Comparison of ENCODE assay signal across 1 cellular context in the genomic region with DNA sequence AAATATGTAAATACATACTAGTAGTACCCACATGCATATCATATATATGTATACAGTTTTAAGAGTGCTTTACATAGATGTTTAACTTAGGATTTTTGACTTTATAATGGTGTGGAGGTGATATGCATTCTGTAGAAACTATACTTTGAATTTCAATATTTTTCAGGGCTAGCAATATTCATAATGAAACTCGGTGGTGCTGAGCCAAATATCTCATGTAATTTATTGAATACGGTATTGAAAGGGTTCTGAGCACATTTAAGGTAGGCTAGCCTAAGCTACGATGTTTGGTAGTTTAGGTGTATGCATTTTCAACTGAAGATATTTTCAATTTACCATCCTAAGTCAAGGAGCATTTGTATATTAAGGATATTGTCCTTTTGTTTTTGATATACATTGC.
TF ChIP-seq lines count a peak whose summit lies in the region.

No MANE protein-coding gene starts in this region.

TF ChIP-seq in GM23338, 12 proteins besides CTCF, POLR2A, EP300 and RAD21:
- TF ChIP-seq, protein P1, sequence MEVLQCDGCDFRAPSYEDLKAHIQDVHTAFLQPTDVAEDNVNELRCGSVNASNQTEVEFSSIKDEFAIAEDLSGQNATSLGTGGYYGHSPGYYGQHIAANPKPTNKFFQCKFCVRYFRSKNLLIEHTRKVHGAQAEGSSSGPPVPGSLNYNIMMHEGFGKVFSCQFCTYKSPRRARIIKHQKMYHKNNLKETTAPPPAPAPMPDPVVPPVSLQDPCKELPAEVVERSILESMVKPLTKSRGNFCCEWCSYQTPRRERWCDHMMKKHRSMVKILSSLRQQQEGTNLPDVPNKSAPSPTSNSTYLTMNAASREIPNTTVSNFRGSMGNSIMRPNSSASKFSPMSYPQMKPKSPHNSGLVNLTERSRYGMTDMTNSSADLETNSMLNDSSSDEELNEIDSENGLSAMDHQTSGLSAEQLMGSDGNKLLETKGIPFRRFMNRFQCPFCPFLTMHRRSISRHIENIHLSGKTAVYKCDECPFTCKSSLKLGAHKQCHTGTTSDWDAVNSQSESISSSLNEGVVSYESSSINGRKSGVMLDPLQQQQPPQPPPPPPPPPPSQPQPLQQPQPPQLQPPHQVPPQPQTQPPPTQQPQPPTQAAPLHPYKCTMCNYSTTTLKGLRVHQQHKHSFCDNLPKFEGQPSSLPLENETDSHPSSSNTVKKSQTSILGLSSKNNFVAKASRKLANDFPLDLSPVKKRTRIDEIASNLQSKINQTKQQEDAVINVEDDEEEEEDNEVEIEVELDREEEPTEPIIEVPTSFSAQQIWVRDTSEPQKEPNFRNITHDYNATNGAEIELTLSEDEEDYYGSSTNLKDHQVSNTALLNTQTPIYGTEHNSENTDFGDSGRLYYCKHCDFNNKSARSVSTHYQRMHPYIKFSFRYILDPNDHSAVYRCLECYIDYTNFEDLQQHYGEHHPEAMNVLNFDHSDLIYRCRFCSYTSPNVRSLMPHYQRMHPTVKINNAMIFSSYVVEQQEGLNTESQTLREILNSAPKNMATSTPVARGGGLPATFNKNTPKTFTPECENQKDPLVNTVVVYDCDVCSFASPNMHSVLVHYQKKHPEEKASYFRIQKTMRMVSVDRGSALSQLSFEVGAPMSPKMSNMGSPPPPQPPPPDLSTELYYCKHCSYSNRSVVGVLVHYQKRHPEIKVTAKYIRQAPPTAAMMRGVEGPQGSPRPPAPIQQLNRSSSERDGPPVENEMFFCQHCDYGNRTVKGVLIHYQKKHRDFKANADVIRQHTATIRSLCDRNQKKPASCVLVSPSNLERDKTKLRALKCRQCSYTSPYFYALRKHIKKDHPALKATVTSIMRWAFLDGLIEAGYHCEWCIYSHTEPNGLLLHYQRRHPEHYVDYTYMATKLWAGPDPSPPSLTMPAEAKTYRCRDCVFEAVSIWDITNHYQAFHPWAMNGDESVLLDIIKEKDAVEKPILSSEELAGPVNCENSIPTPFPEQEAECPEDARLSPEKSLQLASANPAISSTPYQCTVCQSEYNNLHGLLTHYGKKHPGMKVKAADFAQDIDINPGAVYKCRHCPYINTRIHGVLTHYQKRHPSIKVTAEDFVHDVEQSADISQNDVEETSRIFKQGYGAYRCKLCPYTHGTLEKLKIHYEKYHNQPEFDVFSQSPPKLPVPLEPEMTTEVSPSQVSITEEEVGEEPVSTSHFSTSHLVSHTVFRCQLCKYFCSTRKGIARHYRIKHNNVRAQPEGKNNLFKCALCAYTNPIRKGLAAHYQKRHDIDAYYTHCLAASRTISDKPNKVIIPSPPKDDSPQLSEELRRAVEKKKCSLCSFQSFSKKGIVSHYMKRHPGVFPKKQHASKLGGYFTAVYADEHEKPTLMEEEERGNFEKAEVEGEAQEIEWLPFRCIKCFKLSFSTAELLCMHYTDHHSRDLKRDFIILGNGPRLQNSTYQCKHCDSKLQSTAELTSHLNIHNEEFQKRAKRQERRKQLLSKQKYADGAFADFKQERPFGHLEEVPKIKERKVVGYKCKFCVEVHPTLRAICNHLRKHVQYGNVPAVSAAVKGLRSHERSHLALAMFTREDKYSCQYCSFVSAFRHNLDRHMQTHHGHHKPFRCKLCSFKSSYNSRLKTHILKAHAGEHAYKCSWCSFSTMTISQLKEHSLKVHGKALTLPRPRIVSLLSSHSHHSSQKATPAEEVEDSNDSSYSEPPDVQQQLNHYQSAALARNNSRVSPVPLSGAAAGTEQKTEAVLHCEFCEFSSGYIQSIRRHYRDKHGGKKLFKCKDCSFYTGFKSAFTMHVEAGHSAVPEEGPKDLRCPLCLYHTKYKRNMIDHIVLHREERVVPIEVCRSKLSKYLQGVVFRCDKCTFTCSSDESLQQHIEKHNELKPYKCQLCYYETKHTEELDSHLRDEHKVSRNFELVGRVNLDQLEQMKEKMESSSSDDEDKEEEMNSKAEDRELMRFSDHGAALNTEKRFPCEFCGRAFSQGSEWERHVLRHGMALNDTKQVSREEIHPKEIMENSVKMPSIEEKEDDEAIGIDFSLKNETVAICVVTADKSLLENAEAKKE (CRISPR knock-in tag; IDR thresholded peaks at IDR 0.05) = no peak
- TF ChIP-seq CREB1 (CRISPR knock-in tag; IDR thresholded peaks at IDR 0.05; ENCODE audit: low read depth) (no peak), JUNB (IDR thresholded peaks at IDR 0.05; ENCODE audit: unreplicated experiment) (no peak), ETS1 (IDR thresholded peaks at IDR 0.05) (no peak), EZH2 (IDR thresholded peaks at IDR 0.05; ENCODE audit: low read depth, unreplicated experiment) (no peak), ZNF114 (CRISPR knock-in tag; IDR thresholded peaks at IDR 0.05) (no peak), POLR2AphosphoS5 (IDR thresholded peaks at IDR 0.05; ENCODE audit: low read depth) (no peak), EZH2phosphoT487 (IDR thresholded peaks at IDR 0.05; ENCODE audit: unreplicated experiment) (no peak), NANOG (IDR thresholded peaks at IDR 0.05; ENCODE audit: borderline replicate concordance) (no peak), STAT1 (IDR thresholded peaks at IDR 0.05; ENCODE audit: unreplicated experiment) (no peak), ZNF331 (CRISPR knock-in tag; IDR thresholded peaks at IDR 0.05; ENCODE audit: low read depth) (no peak)
- TF ChIP-seq, protein P2, sequence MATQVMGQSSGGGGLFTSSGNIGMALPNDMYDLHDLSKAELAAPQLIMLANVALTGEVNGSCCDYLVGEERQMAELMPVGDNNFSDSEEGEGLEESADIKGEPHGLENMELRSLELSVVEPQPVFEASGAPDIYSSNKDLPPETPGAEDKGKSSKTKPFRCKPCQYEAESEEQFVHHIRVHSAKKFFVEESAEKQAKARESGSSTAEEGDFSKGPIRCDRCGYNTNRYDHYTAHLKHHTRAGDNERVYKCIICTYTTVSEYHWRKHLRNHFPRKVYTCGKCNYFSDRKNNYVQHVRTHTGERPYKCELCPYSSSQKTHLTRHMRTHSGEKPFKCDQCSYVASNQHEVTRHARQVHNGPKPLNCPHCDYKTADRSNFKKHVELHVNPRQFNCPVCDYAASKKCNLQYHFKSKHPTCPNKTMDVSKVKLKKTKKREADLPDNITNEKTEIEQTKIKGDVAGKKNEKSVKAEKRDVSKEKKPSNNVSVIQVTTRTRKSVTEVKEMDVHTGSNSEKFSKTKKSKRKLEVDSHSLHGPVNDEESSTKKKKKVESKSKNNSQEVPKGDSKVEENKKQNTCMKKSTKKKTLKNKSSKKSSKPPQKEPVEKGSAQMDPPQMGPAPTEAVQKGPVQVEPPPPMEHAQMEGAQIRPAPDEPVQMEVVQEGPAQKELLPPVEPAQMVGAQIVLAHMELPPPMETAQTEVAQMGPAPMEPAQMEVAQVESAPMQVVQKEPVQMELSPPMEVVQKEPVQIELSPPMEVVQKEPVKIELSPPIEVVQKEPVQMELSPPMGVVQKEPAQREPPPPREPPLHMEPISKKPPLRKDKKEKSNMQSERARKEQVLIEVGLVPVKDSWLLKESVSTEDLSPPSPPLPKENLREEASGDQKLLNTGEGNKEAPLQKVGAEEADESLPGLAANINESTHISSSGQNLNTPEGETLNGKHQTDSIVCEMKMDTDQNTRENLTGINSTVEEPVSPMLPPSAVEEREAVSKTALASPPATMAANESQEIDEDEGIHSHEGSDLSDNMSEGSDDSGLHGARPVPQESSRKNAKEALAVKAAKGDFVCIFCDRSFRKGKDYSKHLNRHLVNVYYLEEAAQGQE (IDR thresholded peaks at IDR 0.05; ENCODE audit: unreplicated experiment) = no peak
